ENCODE assay signal across 23 cellular contexts in genomic region chr3:71562938-71563337, GRCh38.
"Had no signal": no experiment of that assay in that cellular context is flagged by ENCODE, and none has a peak within 500 bp of the region (broad histone marks: within the 10 kb centered on the region; RNA-seq: fewer than 3 reads in every experiment).

No MANE protein-coding gene starts in this region.

- FAIRE-seq: astrocyte had no signal

- DNase-seq: activated CD4-positive, alpha-beta T cell treated with anti-CD3 and anti-CD28 coated beads for 36 hours; activated CD4-positive, alpha-beta T cell treated with anti-CD3 and anti-CD28 coated beads, Interleukin-2, amount 50 U/mL, for 48 hours; activated naive CD4-positive, alpha-beta T cell treated with Interleukin-2 at 50 U/mL for 16 hours; activated naive CD8-positive, alpha-beta T cell treated with anti-CD3 and anti-CD28 coated beads for 36 hours; activated T-cell treated with anti-CD3 and anti-CD28 coated beads, Interleukin-2, amount 50 U/mL, for 48 hours; endodermal cell; head of caudate nucleus; hypothalamus; nucleus accumbens; posterior cingulate gyrus; right lobe of liver; stimulated activated CD4-positive, alpha-beta T cell treated with anti-CD3 and anti-CD28 coated beads, Interleukin-2, amount 100 ng/mL, for 24 hours; stomach; T-helper 1 cell; transverse colon had no signal

- H3K27ac Mint-ChIP-seq: activated CD4-positive, alpha-beta T cell treated with anti-CD3 and anti-CD28 coated beads for 36 hours; activated naive CD8-positive, alpha-beta T cell treated with anti-CD3 and anti-CD28 coated beads for 36 hours; endodermal cell; stimulated activated effector memory CD8-positive, alpha-beta T cell treated with anti-CD3 and anti-CD28 coated beads, Interleukin-12 subunit alpha, Interleukin-12 subunit beta, amount 100 ng/mL, for 72 hours; WTC11 had no signal

- ATAC-seq: activated CD4-positive, alpha-beta T cell treated with anti-CD3 and anti-CD28 coated beads for 36 hours; gastroesophageal sphincter; right lobe of liver; stimulated activated effector memory CD8-positive, alpha-beta T cell treated with anti-CD3 and anti-CD28 coated beads, Interleukin-12 subunit alpha, Interleukin-12 subunit beta, amount 100 ng/mL, for 72 hours; WTC11 had no signal

- H3K36me3 ChIP-seq: right lobe of liver, transverse colon had no signal

- H3K9me3 Mint-ChIP-seq: activated naive CD8-positive, alpha-beta T cell treated with anti-CD3 and anti-CD28 coated beads for 36 hours; central memory CD8-positive, alpha-beta T cell; endodermal cell; memory B cell; stimulated activated effector memory CD8-positive, alpha-beta T cell treated with anti-CD3 and anti-CD28 coated beads, Interleukin-12 subunit alpha, Interleukin-12 subunit beta, amount 100 ng/mL, for 72 hours had no signal

- H3K27me3 Mint-ChIP-seq: activated CD4-positive, alpha-beta T cell treated with anti-CD3 and anti-CD28 coated beads for 36 hours; activated naive CD8-positive, alpha-beta T cell treated with anti-CD3 and anti-CD28 coated beads for 36 hours; central memory CD8-positive, alpha-beta T cell had no signal

- H3K27me3 ChIP-seq: gastroesophageal sphincter, right lobe of liver, stomach, transverse colon had no signal

- H3K4me3 ChIP-seq: coronary artery, gastroesophageal sphincter, right lobe of liver, skin epidermis, stomach, transverse colon had no signal

- H3K4me3 Mint-ChIP-seq: activated CD4-positive, alpha-beta T cell treated with anti-CD3 and anti-CD28 coated beads for 36 hours; activated naive CD8-positive, alpha-beta T cell treated with anti-CD3 and anti-CD28 coated beads for 36 hours; central memory CD8-positive, alpha-beta T cell; endodermal cell; memory B cell; stimulated activated effector memory CD8-positive, alpha-beta T cell treated with anti-CD3 and anti-CD28 coated beads, Interleukin-12 subunit alpha, Interleukin-12 subunit beta, amount 100 ng/mL, for 72 hours; WTC11 had no signal

- H3K4me1 Mint-ChIP-seq: central memory CD8-positive, alpha-beta T cell had no signal

- H3K27ac ChIP-seq: coronary artery, gastroesophageal sphincter, right lobe of liver, skin epidermis had no signal

- H3K36me3 Mint-ChIP-seq: stimulated activated effector memory CD8-positive, alpha-beta T cell treated with anti-CD3 and anti-CD28 coated beads, Interleukin-12 subunit alpha, Interleukin-12 subunit beta, amount 100 ng/mL, for 72 hours had no signal

- H3K4me1 ChIP-seq: right lobe of liver had no signal

- H3K9me3 ChIP-seq: gastroesophageal sphincter, right lobe of liver, stomach, transverse colon had no signal
